Comparison of ENCODE assay signal across 21 cellular contexts in genomic region chr5:74019923-74020322, GRCh38.
"Had no signal": no experiment of that assay in that cellular context is flagged by ENCODE, and none has a peak within 500 bp of the region (broad histone marks: within the 10 kb centered on the region; RNA-seq: fewer than 3 reads in every experiment).

No MANE protein-coding gene starts in this region.

- H3K9me3 Mint-ChIP-seq: activated T-helper 17 cell treated with anti-CD3 and anti-CD28 coated beads, Interleukin-2, amount 50 U/mL, for 72 hours; type B pancreatic cell had no signal

- H3K4me3 ChIP-seq: adrenal gland, ascending aorta, thoracic aorta had no signal

- H3K9me3 ChIP-seq: adrenal gland, ascending aorta, thoracic aorta had no signal

- DNase-seq: activated T-cell treated with anti-CD3 and anti-CD28 coated beads, Interleukin-2, amount 50 U/mL, for 1 hour; adrenal gland; brain microvascular endothelial cell; central memory CD4-positive, alpha-beta T cell; dermis blood vessel endothelial cell; effector memory CD4-positive, alpha-beta T cell; islet precursor cell; naive thymus-derived CD8-positive, alpha-beta T cell; retina; stimulated activated CD4-positive, alpha-beta T cell treated with anti-CD3 and anti-CD28 coated beads, Interleukin-4, amount 100 ng/mL, for 24 hours; stimulated activated naive CD4-positive, alpha-beta T cell treated with Interleukin-2 at 50 U/mL for 16 hours; T-helper 1 cell; T1000 had no signal

- H3K36me3 ChIP-seq: adrenal gland, ascending aorta, brain microvascular endothelial cell, thoracic aorta had no signal

- H3K4me3 Mint-ChIP-seq: activated T-helper 17 cell treated with anti-CD3 and anti-CD28 coated beads, Interleukin-2, amount 50 U/mL, for 72 hours; mesothelial cell of epicardium; naive thymus-derived CD8-positive, alpha-beta T cell; type B pancreatic cell had no signal

- H3K27ac ChIP-seq: adrenal gland, ascending aorta, brain microvascular endothelial cell, thoracic aorta had no signal

- H3K27ac Mint-ChIP-seq: activated naive CD4-positive, alpha-beta T cell treated with anti-CD3 and anti-CD28 coated beads, Interleukin-2, amount 50 U/mL, for 72 hours; activated T-helper 17 cell treated with anti-CD3 and anti-CD28 coated beads, Interleukin-2, amount 50 U/mL, for 72 hours; mesothelial cell of epicardium; naive thymus-derived CD8-positive, alpha-beta T cell; progenitor cell of endocrine pancreas; type B pancreatic cell had no signal

- H3K4me1 ChIP-seq: adrenal gland, ascending aorta had no signal

- ATAC-seq: activated naive CD4-positive, alpha-beta T cell treated with anti-CD3 and anti-CD28 coated beads, Interleukin-2, amount 50 U/mL, for 72 hours; activated T-helper 17 cell treated with anti-CD3 and anti-CD28 coated beads, Interleukin-2, amount 50 U/mL, for 72 hours; esophagus mucosa; naive thymus-derived CD8-positive, alpha-beta T cell had no signal

- H3K36me3 Mint-ChIP-seq: activated naive CD4-positive, alpha-beta T cell treated with anti-CD3 and anti-CD28 coated beads, Interleukin-2, amount 50 U/mL, for 72 hours; mesothelial cell of epicardium; naive thymus-derived CD8-positive, alpha-beta T cell; type B pancreatic cell had no signal

- H3K27me3 ChIP-seq: adrenal gland, ascending aorta, brain microvascular endothelial cell had no signal

- H3K4me1 Mint-ChIP-seq: activated T-helper 17 cell treated with anti-CD3 and anti-CD28 coated beads, Interleukin-2, amount 50 U/mL, for 72 hours; naive thymus-derived CD8-positive, alpha-beta T cell had no signal
